Comparison of ENCODE assay signal across 8 cellular contexts in the genomic region with DNA sequence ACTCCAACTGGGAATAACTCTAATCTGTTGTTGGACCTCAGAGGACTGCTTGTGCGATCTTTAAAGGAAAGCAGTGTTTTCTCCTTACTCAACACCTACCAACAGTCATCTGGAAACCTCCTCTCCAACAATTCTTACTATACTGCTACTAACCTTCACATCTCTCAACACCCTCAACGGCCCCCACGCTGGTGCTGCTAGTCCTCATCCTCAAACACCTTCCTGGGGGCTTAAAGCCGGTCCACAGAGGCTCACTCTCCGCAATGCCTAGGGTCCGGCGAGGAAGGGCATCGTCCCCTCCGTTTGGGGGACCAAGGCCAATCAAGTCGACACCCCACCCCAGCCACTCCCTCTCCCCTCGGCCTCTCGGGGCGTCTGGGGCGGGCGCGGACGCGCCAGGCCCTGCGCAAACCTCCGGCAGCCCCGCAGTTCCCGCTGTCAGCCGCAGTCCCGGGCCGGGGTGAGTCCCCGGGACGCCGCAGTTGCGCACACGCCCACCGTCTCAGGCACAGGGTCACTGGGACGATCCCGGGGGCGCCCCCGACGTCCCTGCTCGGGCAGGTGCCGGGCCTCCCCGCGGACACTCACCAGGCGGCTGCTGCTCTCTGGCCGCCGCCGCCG.
DNase-seq lines count a peak whose midpoint lies in the region; ATAC-seq and TF ChIP-seq lines count a peak whose summit lies in the region.

No MANE protein-coding gene starts in this region.

- peak; percentile 22 for ATAC-seq in GM18868 (IDR thresholded peaks at IDR 0.05; ENCODE audit: unreplicated experiment)
- ATAC-seq in HG03095 (IDR thresholded peaks at IDR 0.05; ENCODE audit: unreplicated experiment) = peak; percentile 25

- H3K27ac Mint-ChIP-seq in stimulated activated naive CD8-positive, alpha-beta T cell treated with anti-CD3 and anti-CD28 coated beads, Interleukin-15, Interleukin-2, amounts not matched to agents 100 ng/mL and 50 ng/mL, for 24 hours = peak overlapping the region; percentile 88

- TF ChIP-seq CTCF in choroid plexus epithelial cell (conservative IDR thresholded peaks at IDR 0.05; ENCODE audit: low read depth, low read length) = no peak

- H3K4me3 Mint-ChIP-seq in stimulated activated naive CD8-positive, alpha-beta T cell treated with anti-CD3 and anti-CD28 coated beads, Interleukin-15, Interleukin-2, amounts not matched to agents 100 ng/mL and 50 ng/mL, for 24 hours = peak overlapping the region; percentile 88

- peak overlapping the region; percentile 72 for H3K4me3 ChIP-seq in choroid plexus epithelial cell (ENCODE audit: low read depth, low read length)

- DNase-seq in AG08395 (ENCODE audit: low spot score) (peak; percentile 2), SW480 (ENCODE audit: low spot score) (peak; percentile 8), choroid plexus epithelial cell (ENCODE audit: low read depth) (peak; percentile 26), medulla oblongata (ENCODE audit: extremely low spot score) (peak; percentile 10), NCI-H2196 treated with DMSO at 0.1 percent for 48 hours (lab: John Stamatoyannopoulos, UW; ENCODE audit: unreplicated experiment) (no peak)

- peaks cover 44% of the 10 kb centered on the region for H3K4me1 Mint-ChIP-seq in stimulated activated naive CD8-positive, alpha-beta T cell treated with anti-CD3 and anti-CD28 coated beads, Interleukin-15, Interleukin-2, amounts not matched to agents 100 ng/mL and 50 ng/mL, for 24 hours (ENCODE audit: low read depth)

- H3K36me3 Mint-ChIP-seq in stimulated activated naive CD8-positive, alpha-beta T cell treated with anti-CD3 and anti-CD28 coated beads, Interleukin-15, Interleukin-2, amounts not matched to agents 100 ng/mL and 50 ng/mL, for 24 hours (ENCODE audit: low read depth) = peaks cover 4% of the 10 kb centered on the region

- H3K27me3 Mint-ChIP-seq in stimulated activated naive CD8-positive, alpha-beta T cell treated with anti-CD3 and anti-CD28 coated beads, Interleukin-15, Interleukin-2, amounts not matched to agents 100 ng/mL and 50 ng/mL, for 24 hours = no peaks in the 10 kb centered on the region

- no peaks in the 10 kb centered on the region for H3K9me3 Mint-ChIP-seq in stimulated activated naive CD8-positive, alpha-beta T cell treated with anti-CD3 and anti-CD28 coated beads, Interleukin-15, Interleukin-2, amounts not matched to agents 100 ng/mL and 50 ng/mL, for 24 hours
